In the genomic region with DNA sequence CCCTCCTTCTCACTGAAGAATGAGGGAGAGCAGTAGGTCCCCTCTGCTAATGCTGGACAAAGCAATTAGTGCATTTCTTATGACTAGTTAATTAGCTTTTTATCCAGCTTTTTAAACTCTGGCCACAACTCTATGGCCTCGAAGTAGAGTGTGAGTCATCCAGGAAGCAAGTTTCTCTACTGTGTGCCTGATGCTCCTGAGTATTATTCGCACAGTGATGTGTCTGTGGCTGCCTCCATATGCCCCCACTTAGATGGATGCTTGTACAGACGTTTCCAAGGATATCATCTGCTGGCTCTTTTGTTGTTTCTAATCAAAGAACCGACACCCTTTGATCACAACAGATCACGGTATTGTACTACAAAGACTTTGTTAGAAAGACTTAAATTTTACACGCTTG, we compare ENCODE assay signal across 16 cellular contexts. TPM values are rescaled to one million over a fixed set of nuclear protein-coding genes. Genes with fewer than 3 reads are reported as not detected.
DNase-seq lines count a peak whose midpoint lies in the region; ATAC-seq and TF ChIP-seq lines count a peak whose summit lies in the region.
"Had no signal": no experiment of that assay in that cellular context is flagged by ENCODE, and none has a peak within 500 bp of the region (broad histone marks: within the 10 kb centered on the region; RNA-seq: fewer than 3 reads in every experiment).

No MANE protein-coding gene starts in this region.

- peak; percentile 80 for ATAC-seq in activated naive CD8-positive, alpha-beta T cell treated with anti-CD3 and anti-CD28 coated beads, Interleukin-2, amount 50 U/mL, for 24 hours
- ATAC-seq in HG03354 (IDR thresholded peaks at IDR 0.05; ENCODE audit: poor library complexity, severe bottlenecking, unreplicated experiment), result no peak

- intact Hi-C loops in Calu3 (cut with micrococcal nuclease; ENCODE audit: unreplicated experiment), result no loop called here
- intact Hi-C loops in stomach (cut with DNase I; ENCODE audit: low total_unique reads), result no loop called here

- H3K4me2 ChIP-seq in neural progenitor cell, result no peak overlapping the region

- H3K27me3 ChIP-seq in liver (ENCODE audit: control insufficient read depth in 4 of 4, insufficient read depth in 4 of 4, low read length in 3 of 4), result no peaks in the 10 kb centered on the region
- no peaks in the 10 kb centered on the region for H3K27me3 ChIP-seq in neural progenitor cell
- no peaks in the 10 kb centered on the region for H3K27me3 ChIP-seq in stomach
- H3K27me3 ChIP-seq: heart left ventricle had no signal

- TF ChIP-seq CTCF in Calu3 (IDR thresholded peaks at IDR 0.05; ENCODE audit: unreplicated experiment) (no peak), liver (IDR thresholded peaks at IDR 0.05; ENCODE audit: low read depth, low read length, missing input control) (no peak), neural progenitor cell (IDR thresholded peaks at IDR 0.05) (no peak), stomach (IDR thresholded peaks at IDR 0.05) (no peak)

- no peaks in the 10 kb centered on the region for H4K20me1 ChIP-seq in neural progenitor cell (ENCODE audit: low read depth)

- peak overlapping the region; percentile 64 for H3K27ac ChIP-seq in KOPT-K1 (ENCODE audit: low read depth, low read length, poor library complexity, severe bottlenecking)
- peak overlapping the region; percentile 45 to 87 for H3K27ac ChIP-seq in liver (ENCODE audit: low read depth in 1 of 2, low read length in 2 of 2)
- H3K27ac ChIP-seq in neural progenitor cell, result no peak overlapping the region
- no peak overlapping the region for H3K27ac ChIP-seq in stomach
- H3K27ac ChIP-seq: heart left ventricle had no signal

- H3K9me3 ChIP-seq in KOPT-K1 (ENCODE audit: insufficient read depth, low read length, poor library complexity, severe bottlenecking) (no peaks in the 10 kb centered on the region), liver (ENCODE audit: control insufficient read depth in 4 of 4, low read length in 3 of 4) (no peaks in the 10 kb centered on the region), neural progenitor cell (ENCODE audit: low read depth) (no peaks in the 10 kb centered on the region), stomach (no peaks in the 10 kb centered on the region)
- H3K9me3 ChIP-seq: heart left ventricle had no signal

- H3K27me3 Mint-ChIP-seq in Calu3 (ENCODE audit: unreplicated experiment) (no peaks in the 10 kb centered on the region), neural progenitor cell (ENCODE audit: insufficient read depth, low read depth) (peaks cover 2% of the 10 kb centered on the region)
- no peaks in the 10 kb centered on the region for H3K27me3 Mint-ChIP-seq in activated naive CD8-positive, alpha-beta T cell treated with anti-CD3 and anti-CD28 coated beads, Interleukin-2, amount 50 U/mL, for 24 hours
- H3K27me3 Mint-ChIP-seq: progenitor cell of endocrine pancreas had no signal

- DNase-seq in Calu3 (peak; percentile 44), neural progenitor cell (ENCODE audit: low spot score) (no peak), stomach (no peak), NCI-H187 (lab: John Stamatoyannopoulos, UW) (no peak)
- no peak for DNase-seq in activated naive CD8-positive, alpha-beta T cell treated with anti-CD3 and anti-CD28 coated beads, Interleukin-2, amount 50 U/mL, for 24 hours
- DNase-seq: activated CD4-positive, alpha-beta T cell treated with anti-CD3 and anti-CD28 coated beads for 4 hours; activated naive CD4-positive, alpha-beta T cell treated with Interleukin-2 at 50 U/mL for 16 hours; heart left ventricle; mesenchymal stem cell; MM.1S; NCI-H510A; stimulated activated CD4-positive, alpha-beta T cell treated with anti-CD3 and anti-CD28 coated beads, Interleukin-4, amount 100 ng/mL, for 1 hour had no signal

- H3K36me3 Mint-ChIP-seq in Calu3 (ENCODE audit: insufficient read depth, unreplicated experiment) (peaks cover 5% of the 10 kb centered on the region), neural progenitor cell (peaks cover 2% of the 10 kb centered on the region)
- H3K36me3 Mint-ChIP-seq in activated naive CD8-positive, alpha-beta T cell treated with anti-CD3 and anti-CD28 coated beads, Interleukin-2, amount 50 U/mL, for 24 hours (ENCODE audit: low read depth), result no peaks in the 10 kb centered on the region

- TF ChIP-seq RAD21 in liver (IDR thresholded peaks at IDR 0.05), result no peak

- no peaks in the 10 kb centered on the region for H3K36me3 ChIP-seq in KOPT-K1 (ENCODE audit: insufficient read depth, low read length)
- peaks cover 0 to 2% (median 0%) of the 10 kb centered on the region in 4 donors for H3K36me3 ChIP-seq in liver (ENCODE audit: control insufficient read depth in 4 of 4, insufficient read depth in 3 of 4, low read depth in 1 of 4, low read length in 3 of 4)
- H3K36me3 ChIP-seq in neural progenitor cell, result no peaks in the 10 kb centered on the region
- H3K36me3 ChIP-seq in stomach, result no peaks in the 10 kb centered on the region
- H3K36me3 ChIP-seq: heart left ventricle had no signal

- peak overlapping the region; percentile 84 for H3K27ac Mint-ChIP-seq in Calu3 (ENCODE audit: unreplicated experiment)
- no peak overlapping the region for H3K27ac Mint-ChIP-seq in activated naive CD8-positive, alpha-beta T cell treated with anti-CD3 and anti-CD28 coated beads, Interleukin-2, amount 50 U/mL, for 24 hours
- no peak overlapping the region for H3K27ac Mint-ChIP-seq in neural progenitor cell

- no TSS peak for BruUV-seq in Calu3 (replicated peaks; lab: Mats Ljungman, UMichigan)

- H3K4me1 Mint-ChIP-seq in Calu3 (ENCODE audit: low read depth, unreplicated experiment), result peaks cover 29% of the 10 kb centered on the region
- peaks cover 14% of the 10 kb centered on the region for H3K4me1 Mint-ChIP-seq in activated naive CD8-positive, alpha-beta T cell treated with anti-CD3 and anti-CD28 coated beads, Interleukin-2, amount 50 U/mL, for 24 hours
- H3K4me1 Mint-ChIP-seq in neural progenitor cell, result peaks cover 21% of the 10 kb centered on the region

- no peaks in the 10 kb centered on the region for H3F3A ChIP-seq in neural progenitor cell (ENCODE audit: low read depth)

- H2AFZ ChIP-seq in neural progenitor cell (replicated peaks), result no peak overlapping the region

- H3K4me3 Mint-ChIP-seq in Calu3 (ENCODE audit: low read depth, unreplicated experiment), result no peak overlapping the region
- no peak overlapping the region for H3K4me3 Mint-ChIP-seq in activated naive CD8-positive, alpha-beta T cell treated with anti-CD3 and anti-CD28 coated beads, Interleukin-2, amount 50 U/mL, for 24 hours
- H3K4me3 Mint-ChIP-seq in neural progenitor cell, result no peak overlapping the region

- H3K4me1 ChIP-seq in liver (ENCODE audit: control insufficient read depth in 4 of 4, insufficient read depth in 4 of 4, low read length in 3 of 4) (peaks cover 14 to 63% (median 49%) of the 10 kb centered on the region in 4 donors), neural progenitor cell (no peaks in the 10 kb centered on the region), stomach (peaks cover 0 to 11% (median 0%) of the 10 kb centered on the region in 4 donors)

- TF ChIP-seq EP300 in stomach (IDR thresholded peaks at IDR 0.05), result no peak

- CTCF ChIA-PET in Calu3 (lab: Charles Lee), result interaction anchor here (0.5 to 1.6 kb wide), 8 partner anchors 9 to 144 kb away, joined by 3 to 5 read pairs (median 3); no protein-coding TSS in a partner anchor

- 67% methylated on average over 6 of the region's 6 CpGs for WGBS in liver
- 49 to 60% (median 52%) methylated on average over 6 of the region's 6 CpGs for WGBS in stomach, 5 donors

- H3K9me3 Mint-ChIP-seq in Calu3 (ENCODE audit: low read depth, unreplicated experiment) (no peaks in the 10 kb centered on the region), neural progenitor cell (peaks cover 2% of the 10 kb centered on the region)
- no peaks in the 10 kb centered on the region for H3K9me3 Mint-ChIP-seq in activated naive CD8-positive, alpha-beta T cell treated with anti-CD3 and anti-CD28 coated beads, Interleukin-2, amount 50 U/mL, for 24 hours

- H3K4me3 ChIP-seq in liver (ENCODE audit: low read depth in 1 of 3, low read length in 3 of 3) (no peak overlapping the region), neural progenitor cell (no peak overlapping the region), stomach (no peak overlapping the region)
- H3K4me3 ChIP-seq: heart left ventricle had no signal

- no peaks in the 10 kb centered on the region for H3K79me2 ChIP-seq in neural progenitor cell (ENCODE audit: low read depth)

- H3K9ac ChIP-seq in liver (ENCODE audit: low read depth in 1 of 2, low read length in 2 of 2) (no peak overlapping the region), neural progenitor cell (no peak overlapping the region)

- no peak for TF ChIP-seq POLR2A in stomach (IDR thresholded peaks at IDR 0.05)

TF ChIP-seq in liver, 16 proteins besides CTCF, POLR2A, EP300 and RAD21:
- TF ChIP-seq JUND (IDR thresholded peaks at IDR 0.05), result peak in 1 of 2 donors; percentile 66
- TF ChIP-seq HNF4G (IDR thresholded peaks at IDR 0.05), result no peak

RNA-seq across cellular contexts. Expression of gene CHN2, which starts 12.9 kb away (rescaled TPM):
- 9.7 and 12.4 TPM in 2 replicates for total RNA-seq in Calu3 (2022)
- total RNA-seq in liver, result 10 to 100 TPM; 10.2 to 25.4 TPM
- polyA plus RNA-seq in liver, result 10 to 100 TPM in 1 of 2 donors, 1 to 10 TPM in 1; 8.3 to 25.4 TPM
- total RNA-seq in neural progenitor cell (ENCODE audit: low replicate concordance), result 6.6 and 7.7 TPM in 2 replicates
- 10 to 100 TPM; 12.5 to 47.8 (median 23.2) TPM for total RNA-seq in stomach
- polyA plus RNA-seq in stomach, result 1 to 10 TPM; 2.4 to 7.8 (median 5.2) TPM

Comparison
In these comparisons a context has a peak if more than half of its experiments do, and no peak if none do; other contexts are left out.
1. H3K27ac ChIP-seq: peak in KOPT-K1 (single experiment) and liver (2 of 2); none in neural progenitor cell (single experiment) and stomach (0 of 5).